In the genomic region with DNA sequence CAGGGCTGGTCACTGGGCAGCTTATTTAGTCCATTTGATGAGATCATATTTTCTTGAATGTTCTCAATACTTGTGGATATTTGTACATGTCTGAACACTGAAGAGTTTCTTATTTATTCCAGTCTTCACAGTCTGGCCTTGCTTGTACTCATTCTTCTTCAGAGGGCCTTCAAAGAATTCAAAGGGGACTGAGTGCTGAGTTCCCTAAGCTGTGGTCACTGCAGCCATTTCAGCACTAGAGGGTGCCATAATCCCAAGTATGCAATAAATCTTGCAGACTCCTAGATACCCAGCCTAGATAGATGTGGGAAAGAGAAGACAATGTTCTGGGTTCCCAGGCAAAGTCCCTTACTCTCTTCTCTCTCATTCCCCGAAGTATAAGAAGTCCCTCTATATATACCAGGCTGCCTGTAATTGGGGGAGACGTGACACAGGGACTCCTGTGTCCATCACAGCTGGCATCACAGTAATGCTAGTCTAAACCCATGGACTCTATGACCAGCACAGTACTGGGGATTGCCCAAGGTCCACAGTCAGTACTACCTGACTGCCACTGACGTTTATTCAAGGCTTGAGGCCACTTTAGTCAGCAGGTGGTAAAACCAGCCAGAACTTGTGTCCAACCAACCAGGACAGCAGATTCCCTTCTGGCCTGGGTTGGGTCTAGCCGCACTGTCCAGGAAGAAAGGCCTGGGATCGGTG, we compare ENCODE assay signal across 8 cellular contexts. TPM values are rescaled to one million over a fixed set of nuclear protein-coding genes. Genes with fewer than 3 reads are reported as not detected.
DNase-seq lines count a peak whose midpoint lies in the region; ATAC-seq, FAIRE-seq and TF ChIP-seq lines count a peak whose summit lies in the region.

No MANE protein-coding gene starts in this region.

- H3K4me2 ChIP-seq in KMS-11 (no peak overlapping the region), keratinocyte (ENCODE audit: control insufficient read depth, extremely low read depth, insufficient read depth, low read depth, low read length) (no peak overlapping the region)

- peak; percentile 41 for DNase-seq in EH (ENCODE audit: low read depth)
- peak; percentile 49 for DNase-seq in WERI-Rb-1
- peak; percentile 7 for DNase-seq in keratinocyte (ENCODE audit: low read depth, low spot score)
- no peak for DNase-seq in effector CD8-positive, alpha-beta T cell (lab: John Stamatoyannopoulos, UW)
- no peak for DNase-seq in epidermal melanocyte (ENCODE audit: insufficient read length, low spot score)
- DNase-seq in NCI-H2107 treated with DMSO at 0.1 percent for 48 hours (lab: John Stamatoyannopoulos, UW; ENCODE audit: unreplicated experiment) = no peak

- no peak overlapping the region for H3K9ac ChIP-seq in KMS-11
- H3K9ac ChIP-seq in keratinocyte (ENCODE audit: control insufficient read depth, extremely low read depth, insufficient read depth, low read length) = no peak overlapping the region

- dilution Hi-C loops in keratinocyte (cut with MboI; ENCODE audit: extremely low pct_ligation_motif_present, low sequenced_read_pairs) = no loop called here

- TF ChIP-seq CTCF in KMS-11 (conservative IDR thresholded peaks at IDR 0.05; ENCODE audit: low read depth, low read length) (peak; percentile 67), WERI-Rb-1 (IDR thresholded peaks at IDR 0.05; ENCODE audit: low read depth, low read length) (peak; percentile 61), keratinocyte (optimal IDR thresholded peaks at IDR 0.05 in 1 of 3, IDR thresholded peaks at IDR 0.05 in 1 of 3, conservative IDR thresholded peaks at IDR 0.05 in 1 of 3; ENCODE audit: extremely low read depth in 1 of 3, insufficient read depth in 2 of 3, low read length in 3 of 3) (peak; percentile 58 to 69 (median 69))

- no peaks in the 10 kb centered on the region for H3K9me1 ChIP-seq in keratinocyte (ENCODE audit: control insufficient read depth, extremely low read depth, insufficient read depth, low read length)

- no peaks in the 10 kb centered on the region for H3K4me1 ChIP-seq in KMS-11 (ENCODE audit: low read depth, poor library complexity, severe bottlenecking)
- no peaks in the 10 kb centered on the region for H3K4me1 ChIP-seq in keratinocyte (ENCODE audit: control insufficient read depth, extremely low read depth, insufficient read depth, low read length)

- H3K27me3 ChIP-seq in KMS-11 (ENCODE audit: insufficient read depth, low read depth) (no peaks in the 10 kb centered on the region), WERI-Rb-1 (ENCODE audit: insufficient read depth, low read depth, severe bottlenecking) (no peaks in the 10 kb centered on the region), keratinocyte (ENCODE audit: control insufficient read depth, extremely low read depth, insufficient read depth, low read length) (no peaks in the 10 kb centered on the region)

- no peak overlapping the region for H3K4me3 ChIP-seq in KMS-11 (IDR thresholded peaks at IDR 0.05; ENCODE audit: insufficient read depth, low read depth, low read length)
- no peak overlapping the region for H3K4me3 ChIP-seq in WERI-Rb-1 (ENCODE audit: low read depth, low read length)
- no peak overlapping the region for H3K4me3 ChIP-seq in keratinocyte (ENCODE audit: control insufficient read depth in 2 of 3, extremely low read depth in 1 of 3, insufficient read depth in 2 of 3, low read depth in 1 of 3, low read length in 3 of 3)

- H3K27ac ChIP-seq in KMS-11 (no peak overlapping the region), WERI-Rb-1 (no peak overlapping the region), keratinocyte (ENCODE audit: control insufficient read depth, insufficient read depth, low read length) (no peak overlapping the region)

- H2AFZ ChIP-seq in KMS-11 (ENCODE audit: low read depth) = no peak overlapping the region
- no peak overlapping the region for H2AFZ ChIP-seq in keratinocyte (ENCODE audit: control insufficient read depth, low read length)

- H3K9me3 ChIP-seq in WERI-Rb-1 (ENCODE audit: severe bottlenecking) = no peaks in the 10 kb centered on the region
- H3K9me3 ChIP-seq in keratinocyte (ENCODE audit: control insufficient read depth, low read depth, low read length) = peaks cover 4% of the 10 kb centered on the region

- H3K36me3 ChIP-seq in KMS-11 (ENCODE audit: insufficient read depth) (no peaks in the 10 kb centered on the region), WERI-Rb-1 (peaks cover 13% of the 10 kb centered on the region), keratinocyte (ENCODE audit: control insufficient read depth in 2 of 2, extremely low read depth in 1 of 2, insufficient read depth in 2 of 2, low read length in 2 of 2) (peaks cover 0 to 3% of the 10 kb centered on the region in 2 experiments)

- H4K20me1 ChIP-seq in KMS-11 (ENCODE audit: insufficient read depth) (no peaks in the 10 kb centered on the region), keratinocyte (ENCODE audit: control insufficient read depth, extremely low read depth, insufficient read depth, low read length) (no peaks in the 10 kb centered on the region)

- ATAC-seq in GM18909 (IDR thresholded peaks at IDR 0.05; ENCODE audit: poor library complexity, unreplicated experiment) = no peak

- H3K79me2 ChIP-seq in KMS-11 (ENCODE audit: insufficient read depth, low read depth) (no peaks in the 10 kb centered on the region), keratinocyte (ENCODE audit: control insufficient read depth, insufficient read depth, low read length) (no peaks in the 10 kb centered on the region)

- peak; percentile 73 for FAIRE-seq in keratinocyte (lab: Jason Lieb, UNC)

RNA-seq across cellular contexts. Expression of a gene that starts 8.9 kb away (rescaled TPM):
- 0.09 to 0.46 TPM (median 0.17 TPM) in 3 replicates for polyA plus RNA-seq in keratinocyte
- 0.51 TPM for polyA plus RNA-seq in keratinocyte (2011; ENCODE audit: low read depth)
- 0.05 and 0.11 TPM in 2 replicates for polyA plus RNA-seq in keratinocyte (2011; cell fraction: cytosol; rRNA removed)
- polyA plus RNA-seq in keratinocyte (2011; cell fraction: nucleus; rRNA removed) = 1.0 TPM in 2 replicates
- polyA plus RNA-seq in keratinocyte (2012; ENCODE audit: low replicate concordance) = 0.18 and 1.1 TPM in 2 replicates
- 0.59 to 0.93 TPM in 2 of 3 replicates, not detected in the other for polyA minus RNA-seq in keratinocyte
- polyA minus RNA-seq in keratinocyte (2011; cell fraction: cytosol; rRNA and poly(A)+ RNA removed) = not detected
- 0.53 and 1.0 TPM in 2 replicates for polyA minus RNA-seq in keratinocyte (2011; cell fraction: nucleus; rRNA and poly(A)+ RNA removed)

RNA-seq across cellular contexts. Expression of a gene that starts 11.5 kb away (rescaled TPM):
- 5.2 to 5.4 TPM (median 5.3 TPM) in 3 replicates for polyA plus RNA-seq in keratinocyte
- 4.7 TPM for polyA plus RNA-seq in keratinocyte (2011; ENCODE audit: low read depth)
- 2.6 and 3.9 TPM in 2 replicates for polyA plus RNA-seq in keratinocyte (2011; cell fraction: cytosol; rRNA removed)
- polyA plus RNA-seq in keratinocyte (2011; cell fraction: nucleus; rRNA removed) = 6.5 and 7.6 TPM in 2 replicates
- polyA plus RNA-seq in keratinocyte (2012; ENCODE audit: low replicate concordance) = 3.1 and 3.6 TPM in 2 replicates
- 7.0 to 17.6 TPM (median 9.8 TPM) in 3 replicates for polyA minus RNA-seq in keratinocyte
- polyA minus RNA-seq in keratinocyte (2011; cell fraction: cytosol; rRNA and poly(A)+ RNA removed) = 5.6 TPM
- 11.5 and 14.7 TPM in 2 replicates for polyA minus RNA-seq in keratinocyte (2011; cell fraction: nucleus; rRNA and poly(A)+ RNA removed)

RNA-seq across cellular contexts. Expression of a gene that starts 21.7 kb away (rescaled TPM):
- 7.0 to 13.4 TPM (median 11.9 TPM) in 3 replicates for polyA plus RNA-seq in keratinocyte
- 5.0 TPM for polyA plus RNA-seq in keratinocyte (2011; ENCODE audit: low read depth)
- 4.1 and 8.6 TPM in 2 replicates for polyA plus RNA-seq in keratinocyte (2011; cell fraction: cytosol; rRNA removed)
- 25.0 and 29.5 TPM in 2 replicates for polyA plus RNA-seq in keratinocyte (2011; cell fraction: nucleus; rRNA removed)
- polyA plus RNA-seq in keratinocyte (2012; ENCODE audit: low replicate concordance) = 7.2 and 15.3 TPM in 2 replicates
- polyA minus RNA-seq in keratinocyte = 6.5 to 9.9 TPM (median 9.8 TPM) in 3 replicates
- polyA minus RNA-seq in keratinocyte (2011; cell fraction: cytosol; rRNA and poly(A)+ RNA removed) = 15.9 TPM
- 13.2 and 13.5 TPM in 2 replicates for polyA minus RNA-seq in keratinocyte (2011; cell fraction: nucleus; rRNA and poly(A)+ RNA removed)

RNA-seq across cellular contexts. Expression of a gene that starts 30.7 kb away (rescaled TPM):
- polyA plus RNA-seq in keratinocyte = 5.7 to 6.8 TPM (median 6.3 TPM) in 3 replicates
- 2.4 TPM for polyA plus RNA-seq in keratinocyte (2011; ENCODE audit: low read depth)
- polyA plus RNA-seq in keratinocyte (2011; cell fraction: cytosol; rRNA removed) = 3.3 and 5.2 TPM in 2 replicates
- 13.4 and 13.9 TPM in 2 replicates for polyA plus RNA-seq in keratinocyte (2011; cell fraction: nucleus; rRNA removed)
- polyA plus RNA-seq in keratinocyte (2012; ENCODE audit: low replicate concordance) = 4.8 and 6.3 TPM in 2 replicates
- polyA minus RNA-seq in keratinocyte = 7.9 to 18.2 TPM (median 13.1 TPM) in 3 replicates
- polyA minus RNA-seq in keratinocyte (2011; cell fraction: cytosol; rRNA and poly(A)+ RNA removed) = 7.3 TPM
- 17.4 and 35.3 TPM in 2 replicates for polyA minus RNA-seq in keratinocyte (2011; cell fraction: nucleus; rRNA and poly(A)+ RNA removed)

RNA-seq across cellular contexts. Expression of a gene that starts 33.9 kb away (rescaled TPM):
- polyA plus RNA-seq in keratinocyte = 5.4 to 8.8 TPM (median 7.9 TPM) in 3 replicates
- 10.6 TPM for polyA plus RNA-seq in keratinocyte (2011; ENCODE audit: low read depth)
- 6.0 and 9.2 TPM in 2 replicates for polyA plus RNA-seq in keratinocyte (2011; cell fraction: cytosol; rRNA removed)
- 30.9 and 36.0 TPM in 2 replicates for polyA plus RNA-seq in keratinocyte (2011; cell fraction: nucleus; rRNA removed)
- polyA plus RNA-seq in keratinocyte (2012; ENCODE audit: low replicate concordance) = 5.9 and 9.8 TPM in 2 replicates
- polyA minus RNA-seq in keratinocyte = 3.8 to 10.4 TPM (median 10.0 TPM) in 3 replicates
- 7.1 TPM for polyA minus RNA-seq in keratinocyte (2011; cell fraction: cytosol; rRNA and poly(A)+ RNA removed)
- 16.7 and 29.5 TPM in 2 replicates for polyA minus RNA-seq in keratinocyte (2011; cell fraction: nucleus; rRNA and poly(A)+ RNA removed)

Comparison
In these comparisons a context has a peak if more than half of its experiments do, and no peak if none do; other contexts are left out.
1. DNase-seq: peak in EH (single experiment), WERI-Rb-1 (single experiment) and keratinocyte (single experiment); none in effector CD8-positive, alpha-beta T cell (single experiment), epidermal melanocyte (single experiment) and NCI-H2107 treated with DMSO at 0.1 percent for 48 hours (single experiment).
2. Peak in every context shown above with its lines, with median percentiles within 50 percentile points of each other: CTCF ChIP-seq.